35 cellular contexts compared by ENCODE assay signal in genomic region chr2:95282458-95282857, GRCh38. TPM values are rescaled to one million over a fixed set of nuclear protein-coding genes. Genes with fewer than 3 reads are reported as not detected.
"Had no signal": no experiment of that assay in that cellular context is flagged by ENCODE, and none has a peak within 500 bp of the region (broad histone marks: within the 10 kb centered on the region; RNA-seq: fewer than 3 reads in every experiment).

No MANE protein-coding gene starts in this region.

- H3K4me1 ChIP-seq: Peyer's patch had no signal

- ATAC-seq: activated naive CD8-positive, alpha-beta T cell treated with anti-CD3 and anti-CD28 coated beads, Interleukin-2, amount 50 U/mL, for 24 hours; activated T-cell treated with anti-CD3 and anti-CD28 coated beads, Interleukin-2, amount 50 U/mL, for 4 hours; PC-3 had no signal

- H3K27me3 ChIP-seq: Peyer's patch had no signal

- H3K9me3 ChIP-seq: Peyer's patch had no signal

- H3K4me3 ChIP-seq: Peyer's patch had no signal

- H3K27ac ChIP-seq: Peyer's patch, VCaP had no signal

- DNase-seq: activated B cell treated with CpG ODN at 0.5 μM for 24 hours; activated CD4-positive, alpha-beta memory T cell treated with anti-CD3 and anti-CD28 coated beads for 36 hours; activated CD4-positive, alpha-beta T cell treated with anti-CD3 and anti-CD28 coated beads for 4 hours; activated CD4-positive, alpha-beta T cell treated with anti-CD3 and anti-CD28 coated beads, Interleukin-2, amount 50 U/mL, for 1 hour; activated CD4-positive, CD25-positive, alpha-beta regulatory T cell treated with anti-CD3 and anti-CD28 coated beads, Interleukin-2, amount 50 U/mL, for 72 hours; activated CD8-positive, alpha-beta memory T cell treated with anti-CD3 and anti-CD28 coated beads, Interleukin-2, amount 50 U/mL, for 4 hours; activated effector memory CD4-positive, alpha-beta T cell treated with Interleukin-2 at 50 U/mL for 16 hours; activated naive CD4-positive, alpha-beta T cell treated with anti-CD3 and anti-CD28 coated beads, Interleukin-2, amount 10 ng/mL, durations not matched to agents 7 days and 5 days; activated naive CD8-positive, alpha-beta T cell treated with anti-CD3 and anti-CD28 coated beads, Interleukin-2, amount 50 U/mL, for 24 hours; activated T-cell treated with anti-CD3 and anti-CD28 coated beads for 4 hours; activated T-cell treated with anti-CD3 and anti-CD28 coated beads, Interleukin-2, amount 50 U/mL, for 4 hours; anterior cingulate cortex; central memory CD4-positive, alpha-beta T cell; Kasumi-1; KG1; MM.1S; MV-4-11; NCI-H1092; NCI-H1436 treated with DMSO at 0.1 percent for 48 hours; NCI-H1694 treated with DMSO at 0.1 percent for 48 hours; NCI-H2029; NCI-H2171; NCI-H510A; NCI-H526; NCI-H748 treated with DMSO at 0.1 percent for 48 hours; NK-92 treated with Interleukin-12 subunit alpha and Interleukin-12 subunit beta, amount 100 ng/mL, for 24 hours; PC-3; Peyer's patch; Right ventricle myocardium superior; RPMI8226; SW 1271; T-helper 1 cell; T-helper 2 cell; T-helper 9 cell had no signal

RNA-seq across cellular contexts. Expression of gene KCNIP3, which starts 14.7 kb away (rescaled TPM):
- total RNA-seq: activated B cell treated with CpG ODN at 0.5 μM for 24 hours; activated CD4-positive, alpha-beta memory T cell treated with anti-CD3 and anti-CD28 coated beads for 36 hours; activated T-cell treated with anti-CD3 and anti-CD28 coated beads, Interleukin-2, amount 50 U/mL, for 4 hours had no signal
